In the genomic region with DNA sequence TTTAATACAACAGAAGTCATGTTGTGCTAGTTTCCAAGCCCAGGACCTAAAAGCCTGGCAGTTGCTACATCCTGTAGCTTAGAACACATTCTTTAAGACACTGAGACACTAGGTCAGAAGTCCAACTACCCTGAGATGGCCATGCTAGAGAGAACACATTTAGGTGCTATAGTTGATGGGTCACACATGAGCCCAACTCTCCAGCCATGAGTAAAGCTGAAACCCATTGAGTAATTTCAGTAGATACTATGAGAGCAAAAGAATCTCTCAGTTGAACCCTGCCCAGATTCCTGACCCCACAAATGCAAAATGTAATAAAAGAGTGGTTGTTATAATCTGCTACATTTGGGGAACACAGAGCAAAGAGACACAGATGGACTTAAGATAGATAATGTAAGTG, we compare ENCODE assay signal across 13 cellular contexts.
DNase-seq lines count a peak whose midpoint lies in the region; ATAC-seq and TF ChIP-seq lines count a peak whose summit lies in the region.
"Had no signal": no experiment of that assay in that cellular context is flagged by ENCODE, and none has a peak within 500 bp of the region (broad histone marks: within the 10 kb centered on the region; RNA-seq: fewer than 3 reads in every experiment).

No MANE protein-coding gene starts in this region.

- peaks cover 45% of the 10 kb centered on the region for H3K36me3 Mint-ChIP-seq in type B pancreatic cell

- no peak overlapping the region for H3K4me3 Mint-ChIP-seq in type B pancreatic cell
- H3K4me3 Mint-ChIP-seq: neural progenitor cell had no signal

- peaks cover 13% of the 10 kb centered on the region for H3K9me3 Mint-ChIP-seq in type B pancreatic cell
- H3K9me3 Mint-ChIP-seq: neural progenitor cell had no signal

- DNase-seq in inferior parietal cortex (ENCODE audit: extremely low spot score) (no peak), type B pancreatic cell (ENCODE audit: extremely low spot score, unreplicated experiment) (no peak), mesenteric fat pad (ENCODE audit: low spot score) (no peak), HuH-7 (ENCODE audit: low spot score) (no peak)
- DNase-seq: activated CD4-positive, CD25-positive, alpha-beta regulatory T cell treated with anti-CD3 and anti-CD28 coated beads, Interleukin-2, amount 50 U/mL, for 72 hours; BE2C; lower lobe of right lung; NCI-H2227 treated with DMSO at 0.1 percent for 48 hours had no signal

- peak; percentile 93 for ATAC-seq in GM18517 (IDR thresholded peaks at IDR 0.05; ENCODE audit: unreplicated experiment)
- peak; percentile 57 for ATAC-seq in GM19468 (IDR thresholded peaks at IDR 0.05; ENCODE audit: extremely low read depth, unreplicated experiment)
- ATAC-seq in HG02884 (IDR thresholded peaks at IDR 0.05; ENCODE audit: unreplicated experiment): peak; percentile 97
- ATAC-seq in HG03520 (IDR thresholded peaks at IDR 0.05; ENCODE audit: unreplicated experiment): peak; percentile 90
- ATAC-seq: lower lobe of right lung had no signal

- H3K27me3 Mint-ChIP-seq in type B pancreatic cell: no peaks in the 10 kb centered on the region

- no peak for TF ChIP-seq CTCF in type B pancreatic cell (conservative IDR thresholded peaks at IDR 0.05)

- H3K4me1 Mint-ChIP-seq in type B pancreatic cell (ENCODE audit: unreplicated experiment): peaks cover 17% of the 10 kb centered on the region
- H3K4me1 Mint-ChIP-seq: neural progenitor cell had no signal

- no peak overlapping the region for H3K27ac Mint-ChIP-seq in type B pancreatic cell
- H3K27ac Mint-ChIP-seq: neural progenitor cell had no signal
